In genomic region chr6:15016813-15017212, GRCh38 we compare ENCODE assay signal across 10 cellular contexts.
"Had no signal": no experiment of that assay in that cellular context is flagged by ENCODE, and none has a peak within 500 bp of the region (broad histone marks: within the 10 kb centered on the region; RNA-seq: fewer than 3 reads in every experiment).

No MANE protein-coding gene starts in this region.

- H3K4me1 ChIP-seq: upper lobe of right lung had no signal

- H3K9me3 ChIP-seq: mucosa of descending colon, thoracic aorta, upper lobe of right lung had no signal

- H3K36me3 ChIP-seq: thoracic aorta, upper lobe of right lung had no signal

- H3K4me3 ChIP-seq: mucosa of descending colon, thoracic aorta, upper lobe of right lung had no signal

- H3K27ac Mint-ChIP-seq: activated naive CD4-positive, alpha-beta T cell treated with anti-CD3 and anti-CD28 coated beads for 36 hours; naive thymus-derived CD4-positive, alpha-beta T cell; progenitor cell of endocrine pancreas had no signal

- DNase-seq: mucosa of descending colon; naive thymus-derived CD4-positive, alpha-beta T cell; small intestine; upper lobe of right lung had no signal

- H3K9me3 Mint-ChIP-seq: activated naive CD4-positive, alpha-beta T cell treated with anti-CD3 and anti-CD28 coated beads for 36 hours; activated T-helper 2 cell treated with anti-CD3 and anti-CD28 coated beads, Interferon-gamma antibody, Interleukin-2, Interleukin-4, amounts not matched to agents 10 μg/mL and 5 μg/mL and 100 μg/mL, durations not matched to agents 14 hours and 24 hours and 36 hours had no signal

- H3K27me3 ChIP-seq: upper lobe of right lung had no signal

- H3K4me3 Mint-ChIP-seq: activated naive CD4-positive, alpha-beta T cell treated with anti-CD3 and anti-CD28 coated beads for 36 hours had no signal

- ATAC-seq: esophagus mucosa, mucosa of descending colon had no signal

- H3K27ac ChIP-seq: thoracic aorta, upper lobe of right lung, VCaP had no signal
